In the genomic region with DNA sequence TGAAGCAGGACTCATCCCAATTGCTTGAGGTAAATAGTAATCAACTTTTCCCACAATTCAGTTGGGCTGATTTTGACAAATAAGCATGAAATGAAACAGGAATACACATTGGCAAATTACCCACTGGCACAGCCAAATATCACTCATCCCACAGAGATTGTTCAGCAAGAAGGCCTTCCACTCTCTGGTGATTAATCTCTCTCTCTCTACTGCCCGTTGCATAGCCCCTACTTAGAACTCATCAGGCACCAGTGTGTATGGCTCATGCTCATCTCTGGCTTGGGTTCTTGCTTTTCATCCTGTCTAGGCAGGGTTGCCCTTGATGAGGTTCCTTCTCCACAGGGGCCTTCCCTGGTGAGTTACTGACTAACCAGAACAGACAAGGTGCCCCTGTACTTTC, we compare ENCODE assay signal across 7 cellular contexts. TPM values are rescaled to one million over a fixed set of nuclear protein-coding genes. Genes with fewer than 3 reads are reported as not detected.
A peak's percentile ranks its signal among the peaks of the same experiment; 100 is the strongest.
DNase-seq lines count a peak whose midpoint lies in the region; ATAC-seq, FAIRE-seq and TF ChIP-seq lines count a peak whose summit lies in the region.

No MANE protein-coding gene starts in this region.

- H3K27me3 ChIP-seq in iPS DF 6.9 (ENCODE audit: control insufficient read depth, insufficient read depth, low read length) = no peaks in the 10 kb centered on the region

- H3K9me3 Mint-ChIP-seq in activated CD4-positive, alpha-beta memory T cell treated with anti-CD3 and anti-CD28 coated beads, Interleukin-2, amount 10 ng/mL, durations not matched to agents 7 days and 5 days = no peaks in the 10 kb centered on the region
- no peaks in the 10 kb centered on the region for H3K9me3 Mint-ChIP-seq in stimulated activated effector memory CD8-positive, alpha-beta T cell treated with anti-CD3 and anti-CD28 coated beads, Interleukin-12 subunit alpha, Interleukin-12 subunit beta, amount 100 ng/mL, for 72 hours

- H3K36me3 Mint-ChIP-seq in activated CD4-positive, alpha-beta memory T cell treated with anti-CD3 and anti-CD28 coated beads, Interleukin-2, amount 10 ng/mL, durations not matched to agents 7 days and 5 days (ENCODE audit: low read depth) = peaks cover 3% of the 10 kb centered on the region
- H3K36me3 Mint-ChIP-seq in stimulated activated effector memory CD8-positive, alpha-beta T cell treated with anti-CD3 and anti-CD28 coated beads, Interleukin-12 subunit alpha, Interleukin-12 subunit beta, amount 100 ng/mL, for 72 hours = peaks cover 18% of the 10 kb centered on the region

- peaks cover 8% of the 10 kb centered on the region for H3K27me3 Mint-ChIP-seq in activated CD4-positive, alpha-beta memory T cell treated with anti-CD3 and anti-CD28 coated beads, Interleukin-2, amount 10 ng/mL, durations not matched to agents 7 days and 5 days

- no peak overlapping the region for H3K27ac ChIP-seq in iPS DF 6.9 (ENCODE audit: low read length)

- H3K9me3 ChIP-seq in iPS DF 6.9 (ENCODE audit: control insufficient read depth, insufficient read depth, low read length) = no peaks in the 10 kb centered on the region

- WGBS in iPS DF 6.9 (ENCODE audit: insufficient coverage, insufficient read length) = no CpG with 5 or more reads among the region's 1 CpG

- H3K27ac Mint-ChIP-seq in activated CD4-positive, alpha-beta memory T cell treated with anti-CD3 and anti-CD28 coated beads, Interleukin-2, amount 10 ng/mL, durations not matched to agents 7 days and 5 days = no peak overlapping the region
- H3K27ac Mint-ChIP-seq in stimulated activated effector memory CD8-positive, alpha-beta T cell treated with anti-CD3 and anti-CD28 coated beads, Interleukin-12 subunit alpha, Interleukin-12 subunit beta, amount 100 ng/mL, for 72 hours = peak overlapping the region; percentile 97

- POLR2A ChIA-PET in activated CD4-positive, alpha-beta memory T cell treated with anti-CD3 and anti-CD28 coated beads, Interleukin-2, amount 10 ng/mL, durations not matched to agents 7 days and 5 days (lab: Charles Lee) = interaction anchor here (0.8 to 2.0 kb wide), 7 partner anchors 21 to 258 kb away, joined by 3 to 8 read pairs (median 3); a partner anchor contains a TSS

- H3K4me3 ChIP-seq in HFF-Myc (replicated peaks; ENCODE audit: low read depth, low read length) (peak overlapping the region; percentile 71), iPS DF 6.9 (ENCODE audit: low read length) (peak overlapping the region; percentile 87; the same call in 1 of the 2 replicates)

- ATAC-seq in stimulated activated effector memory CD8-positive, alpha-beta T cell treated with anti-CD3 and anti-CD28 coated beads, Interleukin-12 subunit alpha, Interleukin-12 subunit beta, amount 100 ng/mL, for 72 hours = no peak
- ATAC-seq in left colon (no peak), GM18498 (IDR thresholded peaks at IDR 0.05; ENCODE audit: unreplicated experiment) (no peak)

- CTCF ChIA-PET in activated CD4-positive, alpha-beta memory T cell treated with anti-CD3 and anti-CD28 coated beads, Interleukin-2, amount 10 ng/mL, durations not matched to agents 7 days and 5 days (lab: Charles Lee) = interaction anchor here (1.3 to 1.9 kb wide), 2 partner anchors 8 to 20 kb away, joined by 4 to 5 read pairs; no protein-coding TSS in a partner anchor

- FAIRE-seq in HTR-8/SVneo (lab: Jason Lieb, UNC) = no peak

- H3K4me1 ChIP-seq in iPS DF 6.9 (ENCODE audit: control insufficient read depth, insufficient read depth, low read length) = peaks cover 2% of the 10 kb centered on the region; the same call in 1 of the 2 replicates

- peaks cover 7% of the 10 kb centered on the region; the same call in 1 of the 2 replicates for H3K36me3 ChIP-seq in iPS DF 6.9 (ENCODE audit: control insufficient read depth, insufficient read depth, low read length)

- DNase-seq in HFF-Myc (ENCODE audit: extremely low read depth, low read depth) = no peak
- no peak for DNase-seq in activated CD4-positive, alpha-beta memory T cell treated with anti-CD3 and anti-CD28 coated beads, Interleukin-2, amount 10 ng/mL, durations not matched to agents 7 days and 5 days
- DNase-seq in iPS DF 6.9 (ENCODE audit: low read depth, low spot score) = no peak
- no peak for DNase-seq in stimulated activated effector memory CD8-positive, alpha-beta T cell treated with anti-CD3 and anti-CD28 coated beads, Interleukin-12 subunit alpha, Interleukin-12 subunit beta, amount 100 ng/mL, for 72 hours (ENCODE audit: low spot score in 2 of 2)
- DNase-seq in HTR-8/SVneo (ENCODE audit: insufficient read length, low spot score) = no peak
- DNase-seq in left colon = no peak

- intact Hi-C loops in left colon (cut with DNase I, micrococcal nuclease) = no loop called here

- H3K4me3 Mint-ChIP-seq in activated CD4-positive, alpha-beta memory T cell treated with anti-CD3 and anti-CD28 coated beads, Interleukin-2, amount 10 ng/mL, durations not matched to agents 7 days and 5 days = peak overlapping the region; percentile 100
- H3K4me3 Mint-ChIP-seq in stimulated activated effector memory CD8-positive, alpha-beta T cell treated with anti-CD3 and anti-CD28 coated beads, Interleukin-12 subunit alpha, Interleukin-12 subunit beta, amount 100 ng/mL, for 72 hours = peak overlapping the region; percentile 90

- H3K4me1 Mint-ChIP-seq in activated CD4-positive, alpha-beta memory T cell treated with anti-CD3 and anti-CD28 coated beads, Interleukin-2, amount 10 ng/mL, durations not matched to agents 7 days and 5 days = peaks cover 30% of the 10 kb centered on the region
- peaks cover 30% of the 10 kb centered on the region for H3K4me1 Mint-ChIP-seq in stimulated activated effector memory CD8-positive, alpha-beta T cell treated with anti-CD3 and anti-CD28 coated beads, Interleukin-12 subunit alpha, Interleukin-12 subunit beta, amount 100 ng/mL, for 72 hours

- TF ChIP-seq CTCF in HFF-Myc (IDR thresholded peaks at IDR 0.05; ENCODE audit: low read depth, low read length, missing control alignments) = no peak

RNA-seq across cellular contexts. Expression of a gene that starts 1.1 kb away (rescaled TPM):
- total RNA-seq in activated CD4-positive, alpha-beta memory T cell treated with anti-CD3 and anti-CD28 coated beads, Interleukin-2, amount 10 ng/mL, durations not matched to agents 7 days and 5 days = 10 to 100 TPM; 52.5 to 52.6 TPM
- 10 to 100 TPM; 73.0 to 87.9 TPM for total RNA-seq in left colon

RNA-seq across cellular contexts. Expression of a gene that starts 30.8 kb away (rescaled TPM):
- 1 to 10 TPM in 1 of 2 experiments, under 1 TPM in 1; 0.70 to 1.0 TPM for total RNA-seq in activated CD4-positive, alpha-beta memory T cell treated with anti-CD3 and anti-CD28 coated beads, Interleukin-2, amount 10 ng/mL, durations not matched to agents 7 days and 5 days
- total RNA-seq in left colon = 1 to 10 TPM; 1.2 to 1.9 TPM

RNA-seq across cellular contexts. Expression of a gene that starts 30.9 kb away (rescaled TPM):
- 10 to 100 TPM; 10.6 to 11.8 TPM for total RNA-seq in activated CD4-positive, alpha-beta memory T cell treated with anti-CD3 and anti-CD28 coated beads, Interleukin-2, amount 10 ng/mL, durations not matched to agents 7 days and 5 days
- total RNA-seq in left colon = 1 to 10 TPM; 7.9 to 8.9 TPM

RNA-seq across cellular contexts. Expression of a gene that starts 57.1 kb away (rescaled TPM):
- 10 to 100 TPM; 26.4 to 27.9 TPM for total RNA-seq in activated CD4-positive, alpha-beta memory T cell treated with anti-CD3 and anti-CD28 coated beads, Interleukin-2, amount 10 ng/mL, durations not matched to agents 7 days and 5 days
- total RNA-seq in left colon = 100 to 1,000 TPM; 135 to 144 TPM
